In genomic region chr19:51531349-51532315, GRCh38 we compare ENCODE assay signal across 9 cellular contexts. TPM values are rescaled to one million over a fixed set of nuclear protein-coding genes. Genes with fewer than 3 reads are reported as not detected.
DNase-seq lines count a peak whose midpoint lies in the region; ATAC-seq and TF ChIP-seq lines count a peak whose summit lies in the region.
"Had no signal": no experiment of that assay in that cellular context is flagged by ENCODE, and none has a peak within 500 bp of the region (broad histone marks: within the 10 kb centered on the region; RNA-seq: fewer than 3 reads in every experiment).

SIGLEC6 (minus strand) TSS chr19:51531670; CDS start chr19:51531648, 22 bp downstream.

- peak; percentile 54 for ATAC-seq in HG03432 (IDR thresholded peaks at IDR 0.05; ENCODE audit: unreplicated experiment)

- H3K4me1 Mint-ChIP-seq in chondrocyte (ENCODE audit: low read depth), result no peaks in the 10 kb centered on the region

- DNase-seq in SIG-M5 treated with dmso at 0.1 percent for 504 hours (lab: John Stamatoyannopoulos, UW; ENCODE audit: unreplicated experiment) (peak; percentile 75), SIG-M5 (lab: John Stamatoyannopoulos, UW) (no peak), chondrocyte (ENCODE audit: low spot score) (peak; percentile 76), putamen (ENCODE audit: low spot score) (peak; percentile 22), foreskin melanocyte (no peak), NCI-H2107 treated with DMSO at 0.1 percent for 48 hours (lab: John Stamatoyannopoulos, UW; ENCODE audit: unreplicated experiment) (no peak), HK-2 (ENCODE audit: unreplicated experiment) (no peak)
- DNase-seq: IMR-90 had no signal

- H3K27ac Mint-ChIP-seq in chondrocyte (ENCODE audit: unreplicated experiment), result no peak within 1 kb of the TSS

- no peak within 1 kb of the TSS for H3K4me3 Mint-ChIP-seq in chondrocyte (ENCODE audit: unreplicated experiment)

- no peaks in the 10 kb centered on the region for H3K36me3 Mint-ChIP-seq in chondrocyte (ENCODE audit: low read depth)

- no peaks in the 10 kb centered on the region for H3K9me3 Mint-ChIP-seq in chondrocyte (ENCODE audit: low read depth)

- TF ChIP-seq CTCF in chondrocyte (IDR thresholded peaks at IDR 0.05), result no peak

- H3K27me3 Mint-ChIP-seq in chondrocyte (ENCODE audit: low read depth), result no peaks in the 10 kb centered on the region

RNA-seq across cellular contexts. Expression of gene SIGLEC6, which starts in this region (rescaled TPM):
- total RNA-seq in chondrocyte, result not detected in 3 replicates
- total RNA-seq: IMR-90 had no signal

Comparison
In these comparisons a context has a peak if more than half of its experiments do, and no peak if none do; other contexts are left out.
1. DNase-seq: peak in SIG-M5 treated with dmso at 0.1 percent for 504 hours (single experiment) and putamen (single experiment); none in SIG-M5 (single experiment), foreskin melanocyte (single experiment), NCI-H2107 treated with DMSO at 0.1 percent for 48 hours (single experiment) and HK-2 (single experiment).
2. Peak in DNase-seq in chondrocyte; RNA of the gene not detected or under 1 TPM.